ENCODE assay signal across 8 cellular contexts in genomic region chr19:50556236-50557008, GRCh38. TPM values are rescaled to one million over a fixed set of nuclear protein-coding genes. Genes with fewer than 3 reads are reported as not detected.
DNase-seq lines count a peak whose midpoint lies in the region; ATAC-seq and TF ChIP-seq lines count a peak whose summit lies in the region.

No MANE protein-coding gene starts in this region.

- H3K56ac ChIP-seq in IMR-90 (ENCODE audit: extremely low read depth, insufficient read depth, low read length) = no peak overlapping the region

- no peak overlapping the region for H3K23ac ChIP-seq in IMR-90 (ENCODE audit: low read depth, low read length)

- peaks cover 19% of the 10 kb centered on the region for H3K4me1 Mint-ChIP-seq in activated naive CD4-positive, alpha-beta T cell treated with anti-CD3 and anti-CD28 coated beads, Interleukin-2, amount 50 U/mL, for 24 hours

- H3K9ac ChIP-seq in IMR-90 (ENCODE audit: low read depth, low read length) (no peak overlapping the region), parathyroid adenoma (no peak overlapping the region)

- no peak overlapping the region for H2BK120ac ChIP-seq in IMR-90 (ENCODE audit: low read depth, low read length)

- WGBS in IMR-90 (ENCODE audit: extremely low coverage in 2 of 2, insufficient read length in 1 of 2), 2 experiments = 0% methylated on average over 12 of the region's 42 CpGs; no CpG with 5 or more reads in 1 of the 2 experiments
- WGBS in thyroid gland, 2 donors = 0 to 1% methylated on average over 17 to 41 of the region's 42 CpGs

- H3K18ac ChIP-seq in IMR-90 (ENCODE audit: low read depth, low read length) = no peak overlapping the region

- TF ChIP-seq CTCF in IMR-90 (conservative IDR thresholded peaks at IDR 0.05; ENCODE audit: low read depth, low read length) = peak; percentile 72
- peak; percentile 77 for TF ChIP-seq CTCF in parathyroid adenoma (IDR thresholded peaks at IDR 0.05)
- TF ChIP-seq CTCF in thyroid gland (IDR thresholded peaks at IDR 0.05) = peak in 5 of 6 experiments; percentile 43 to 81 (median 52)

- no peak overlapping the region for H3K4ac ChIP-seq in IMR-90 (ENCODE audit: low read depth, low read length)

- in situ Hi-C loops in IMR-90 (cut with MboI; ENCODE audit: low sequenced_read_pairs) = no loop called here

- no peaks in the 10 kb centered on the region for H4K20me1 ChIP-seq in IMR-90 (ENCODE audit: insufficient read depth, low read length)

- peak; percentile 95 for ATAC-seq in IMR-90 (ENCODE audit: low read depth)
- ATAC-seq in SK-N-SH treated with all-trans-retinoic acid at 6 μM for 48 hours = peak; percentile 94

- no peaks in the 10 kb centered on the region for H3K9me3 Mint-ChIP-seq in activated naive CD4-positive, alpha-beta T cell treated with anti-CD3 and anti-CD28 coated beads, Interleukin-2, amount 50 U/mL, for 24 hours

- no peak overlapping the region for H4K5ac ChIP-seq in IMR-90 (ENCODE audit: low read depth, low read length)

- POLR2A ChIA-PET in IMR-90 (lab: Charles Lee; ENCODE audit: unreplicated experiment) = interaction anchor here (0.7 kb wide), 1 partner anchor 28 kb away, joined by 3 read pairs; no protein-coding TSS in a partner anchor

- no peak for TF ChIP-seq POLR2A in IMR-90 (IDR thresholded peaks at IDR 0.05; ENCODE audit: low read depth, low read length)
- TF ChIP-seq POLR2A in thyroid gland (IDR thresholded peaks at IDR 0.05) = no peak

- DNase-seq in COLO668 (lab: John Stamatoyannopoulos, UW; ENCODE audit: unreplicated experiment) = peak; percentile 51
- DNase-seq in IMR-90 = peak; percentile 59
- peak; percentile 72 to 95 (median 90) for DNase-seq in head of caudate nucleus
- DNase-seq in thyroid gland = peak; percentile 64 to 65
- DNase-seq in cortex of kidney (lab: John Stamatoyannopoulos, UW) = no peak

- H4K8ac ChIP-seq in IMR-90 (ENCODE audit: low read depth in 2 of 2, low read length in 2 of 2) = peak overlapping the region in 1 of 2 experiments; percentile 52; a peak in 1 of 4 replicates

- H3K27ac ChIP-seq in IMR-90 (ENCODE audit: insufficient read depth, low read length) = no peak overlapping the region
- H3K27ac ChIP-seq in parathyroid adenoma = no peak overlapping the region
- H3K27ac ChIP-seq in thyroid gland = no peak overlapping the region

- H3K79me2 ChIP-seq in parathyroid adenoma = no peaks in the 10 kb centered on the region

- peaks cover 43% of the 10 kb centered on the region for H3K27me3 Mint-ChIP-seq in activated naive CD4-positive, alpha-beta T cell treated with anti-CD3 and anti-CD28 coated beads, Interleukin-2, amount 50 U/mL, for 24 hours

- H2BK20ac ChIP-seq in IMR-90 (ENCODE audit: low read depth, low read length) = no peak overlapping the region

- H3K27me3 ChIP-seq in IMR-90 (ENCODE audit: control insufficient read depth, insufficient read depth, low read length) = peaks cover 30% of the 10 kb centered on the region
- H3K27me3 ChIP-seq in parathyroid adenoma (ENCODE audit: control insufficient read depth, insufficient read depth, low read length) = peaks cover 4% of the 10 kb centered on the region
- H3K27me3 ChIP-seq in thyroid gland = no peaks in the 10 kb centered on the region

- peak overlapping the region; percentile 96 for H2AFZ ChIP-seq in IMR-90 (replicated peaks; ENCODE audit: low read length, poor library complexity)
- peak overlapping the region; percentile 74 for H2AFZ ChIP-seq in parathyroid adenoma

- H2BK15ac ChIP-seq in IMR-90 (ENCODE audit: low read depth, low read length) = no peak overlapping the region

- H3K36me3 Mint-ChIP-seq in activated naive CD4-positive, alpha-beta T cell treated with anti-CD3 and anti-CD28 coated beads, Interleukin-2, amount 50 U/mL, for 24 hours = no peaks in the 10 kb centered on the region

- no peak overlapping the region for H2AK5ac ChIP-seq in IMR-90 (ENCODE audit: low read depth, low read length)

- H3K4me3 ChIP-seq in IMR-90 (ENCODE audit: insufficient read depth, low read depth, low read length) (peak overlapping the region; percentile 76), parathyroid adenoma (ENCODE audit: low read depth, low read length) (peak overlapping the region; percentile 46), thyroid gland (replicated peaks in 1 of 3) (peak overlapping the region in 1 of 3 donors; percentile 13)

- intact Hi-C loops in IMR-90 (cut with micrococcal nuclease) (loop anchor here (1.0 kb wide), 1 partner anchor 199 kb away; no protein-coding TSS in a partner anchor), head of caudate nucleus (cut with DNase I) (no loop called here), thyroid gland (cut with DNase I) (no loop called here)

- no peak overlapping the region for H2AK9ac ChIP-seq in IMR-90 (replicated peaks; ENCODE audit: low read depth, low read length, poor library complexity)

- CTCF ChIA-PET in IMR-90 (lab: Yijun Ruan, JAX) = interaction anchor here (0.6 to 1.4 kb wide), 13 partner anchors 8 to 530 kb away, joined by 3 to 8 read pairs (median 3); partner anchors contain the start of gene JOSD2

- H3K79me1 ChIP-seq in IMR-90 (ENCODE audit: low read depth in 1 of 2, low read length in 2 of 2) = no peaks in the 10 kb centered on the region

- H3K27ac Mint-ChIP-seq in activated naive CD4-positive, alpha-beta T cell treated with anti-CD3 and anti-CD28 coated beads, Interleukin-2, amount 50 U/mL, for 24 hours = no peak overlapping the region

- peak; percentile 42 for TF ChIP-seq RAD21 in IMR-90 (IDR thresholded peaks at IDR 0.05; ENCODE audit: low read length)

- dilution Hi-C loops in IMR-90 (cut with HindIII; ENCODE audit: low sequenced_read_pairs, unreplicated experiment) = no loop called here

- no peak overlapping the region for H3K14ac ChIP-seq in IMR-90 (replicated peaks; ENCODE audit: low read depth, low read length)

- H3K36me3 ChIP-seq in IMR-90 (ENCODE audit: control insufficient read depth, insufficient read depth, low read length) (no peaks in the 10 kb centered on the region), parathyroid adenoma (ENCODE audit: control insufficient read depth, insufficient read depth, low read length) (no peaks in the 10 kb centered on the region), thyroid gland (no peaks in the 10 kb centered on the region)

- no peak overlapping the region for H4K91ac ChIP-seq in IMR-90 (ENCODE audit: insufficient read depth, low read depth, low read length)

- H3K4me3 Mint-ChIP-seq in activated naive CD4-positive, alpha-beta T cell treated with anti-CD3 and anti-CD28 coated beads, Interleukin-2, amount 50 U/mL, for 24 hours = peak overlapping the region; percentile 93

- H3K4me2 ChIP-seq in IMR-90 (ENCODE audit: low read depth, low read length) (peak overlapping the region; percentile 96), parathyroid adenoma (ENCODE audit: low read length) (peak overlapping the region; percentile 67)

- H3K4me1 ChIP-seq in IMR-90 (ENCODE audit: control insufficient read depth, insufficient read depth, low read length) (no peaks in the 10 kb centered on the region; the same call in 1 of the 2 replicates), parathyroid adenoma (peaks cover 4% of the 10 kb centered on the region), thyroid gland (peaks cover 12 to 17% of the 10 kb centered on the region in 2 donors)

- no peaks in the 10 kb centered on the region; the same call in 1 of the 2 replicates for H3K9me1 ChIP-seq in IMR-90 (ENCODE audit: insufficient read depth, low read length)

- H3K9me3 ChIP-seq in IMR-90 (ENCODE audit: control insufficient read depth, insufficient read depth, low read length) = no peaks in the 10 kb centered on the region
- no peaks in the 10 kb centered on the region for H3K9me3 ChIP-seq in parathyroid adenoma (ENCODE audit: control insufficient read depth, low read length)
- no peaks in the 10 kb centered on the region for H3K9me3 ChIP-seq in thyroid gland

- no peak overlapping the region for H2BK5ac ChIP-seq in IMR-90 (ENCODE audit: low read depth, low read length, poor library complexity, severe bottlenecking)

- no TSS peak for BruUV-seq in IMR-90 (replicated peaks; lab: Mats Ljungman, UMichigan)

TF ChIP-seq in IMR-90, 13 proteins besides CTCF, POLR2A, EP300 and RAD21 (continues in another document):
- no peak for TF ChIP-seq ELK1 (IDR thresholded peaks at IDR 0.05; ENCODE audit: borderline replicate concordance, low read depth, low read length)
- no peak for TF ChIP-seq RFX5 (IDR thresholded peaks at IDR 0.05; ENCODE audit: low read depth, low read length)

TF ChIP-seq in SK-N-SH treated with all-trans-retinoic acid at 6 μM for 48 hours, 23 proteins besides CTCF, POLR2A, EP300 and RAD21 (continues in another document):
- TF ChIP-seq ZNF565 (CRISPR knock-in tag; conservative IDR thresholded peaks at IDR 0.05; ENCODE audit: low read depth) = no peak
- no peak for TF ChIP-seq TCF4 (CRISPR knock-in tag; IDR thresholded peaks at IDR 0.05; ENCODE audit: borderline replicate concordance)
- TF ChIP-seq, protein P1, sequence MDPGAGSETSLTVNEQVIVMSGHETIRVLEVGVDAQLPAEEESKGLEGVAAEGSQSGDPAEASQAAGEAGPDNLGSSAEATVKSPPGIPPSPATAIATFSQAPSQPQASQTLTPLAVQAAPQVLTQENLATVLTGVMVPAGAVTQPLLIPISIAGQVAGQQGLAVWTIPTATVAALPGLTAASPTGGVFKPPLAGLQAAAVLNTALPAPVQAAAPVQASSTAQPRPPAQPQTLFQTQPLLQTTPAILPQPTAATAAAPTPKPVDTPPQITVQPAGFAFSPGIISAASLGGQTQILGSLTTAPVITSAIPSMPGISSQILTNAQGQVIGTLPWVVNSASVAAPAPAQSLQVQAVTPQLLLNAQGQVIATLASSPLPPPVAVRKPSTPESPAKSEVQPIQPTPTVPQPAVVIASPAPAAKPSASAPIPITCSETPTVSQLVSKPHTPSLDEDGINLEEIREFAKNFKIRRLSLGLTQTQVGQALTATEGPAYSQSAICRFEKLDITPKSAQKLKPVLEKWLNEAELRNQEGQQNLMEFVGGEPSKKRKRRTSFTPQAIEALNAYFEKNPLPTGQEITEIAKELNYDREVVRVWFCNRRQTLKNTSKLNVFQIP (CRISPR knock-in tag; IDR thresholded peaks at IDR 0.05; ENCODE audit: borderline replicate concordance, low read depth) = no peak
- TF ChIP-seq ZC3H10 (CRISPR knock-in tag; IDR thresholded peaks at IDR 0.05) = no peak

RNA-seq across cellular contexts. Expression of gene LRRC4B, which starts 11.8 kb away (rescaled TPM):
- total RNA-seq in IMR-90 (2012; rRNA removed) (not detected in 2 replicates), thyroid gland (1 to 10 TPM in 3 of 4 donors, under 1 TPM in 1; 0.59 to 3.0 (median 1.6) TPM)
- polyA plus RNA-seq in IMR-90 (2012; rRNA removed) = 0.03 TPM in 2 replicates
- 0.01 and 0.11 TPM in 2 replicates for polyA plus RNA-seq in IMR-90 (2012; cell fraction: cytosol; rRNA removed)
- 0.03 and 0.10 TPM in 2 replicates for polyA plus RNA-seq in IMR-90 (2012; cell fraction: nucleus; rRNA removed; ENCODE audit: low replicate concordance)

RNA-seq across cellular contexts. Expression of gene ASPDH, which starts 42.7 kb away (rescaled TPM):
- not detected in 2 replicates for total RNA-seq in IMR-90 (2012; rRNA removed)
- polyA plus RNA-seq in IMR-90 (2012; rRNA removed) = not detected in 2 replicates
- not detected in 2 replicates for polyA plus RNA-seq in IMR-90 (2012; cell fraction: cytosol; rRNA removed)
- polyA plus RNA-seq in IMR-90 (2012; cell fraction: nucleus; rRNA removed; ENCODE audit: low replicate concordance) = not detected in 2 replicates
- not detected for total RNA-seq in thyroid gland

RNA-seq across cellular contexts. Expression of gene JOSD2, which starts 45.4 kb away (rescaled TPM):
- total RNA-seq in IMR-90 (2012; rRNA removed) (12.2 and 15.3 TPM in 2 replicates), thyroid gland (10 to 100 TPM; 23.9 to 49.5 (median 41.3) TPM)
- polyA plus RNA-seq in IMR-90 (2012; rRNA removed) = 54.1 and 68.6 TPM in 2 replicates
- 48.6 and 171 TPM in 2 replicates for polyA plus RNA-seq in IMR-90 (2012; cell fraction: cytosol; rRNA removed)
- polyA plus RNA-seq in IMR-90 (2012; cell fraction: nucleus; rRNA removed; ENCODE audit: low replicate concordance) = 32.6 and 78.6 TPM in 2 replicates
